In genomic region chr12:71878208-71878607, GRCh38 we compare ENCODE assay signal across 14 cellular contexts. TPM values are rescaled to one million over a fixed set of nuclear protein-coding genes. Genes with fewer than 3 reads are reported as not detected.
A peak's percentile ranks its signal among the peaks of the same experiment; 100 is the strongest.
DNase-seq lines count a peak whose midpoint lies in the region; ATAC-seq and TF ChIP-seq lines count a peak whose summit lies in the region.
"Had no signal": no experiment of that assay in that cellular context is flagged by ENCODE, and none has a peak within 500 bp of the region (broad histone marks: within the 10 kb centered on the region; RNA-seq: fewer than 3 reads in every experiment).

No MANE protein-coding gene starts in this region.

- H2BK15ac ChIP-seq in mesendoderm (replicated peaks; ENCODE audit: low read depth): no peak overlapping the region

- no peak overlapping the region for H2BK120ac ChIP-seq in mesendoderm (ENCODE audit: low read depth, low read length)

- peak overlapping the region; percentile 57 for H3K23ac ChIP-seq in mesendoderm (ENCODE audit: low read length)

- no peak overlapping the region for H3K4me2 ChIP-seq in mesendoderm (ENCODE audit: low read length)

- no peaks in the 10 kb centered on the region for H3K36me3 ChIP-seq in mesendoderm (ENCODE audit: control insufficient read depth, insufficient read depth, low read length)

- no CpG with 5 or more reads among the region's 4 CpGs for WGBS in mesendoderm (ENCODE audit: extremely low coverage, insufficient coverage, low lambda C conversion rate)

- CTCF ChIA-PET in WTC11 (lab: Charles Lee): no interaction called here

- no peak overlapping the region for H3K4me3 Mint-ChIP-seq in WTC11
- H3K4me3 Mint-ChIP-seq: B cell; CD4-positive, alpha-beta memory T cell had no signal

- H3K9me3 Mint-ChIP-seq in WTC11: no peaks in the 10 kb centered on the region
- H3K9me3 Mint-ChIP-seq: CD4-positive, alpha-beta memory T cell had no signal

- no peaks in the 10 kb centered on the region for H3K4me1 ChIP-seq in mesendoderm (ENCODE audit: control insufficient read depth, low read depth, low read length)

- H3K4me3 ChIP-seq in mesendoderm (ENCODE audit: low read length): no peak overlapping the region
- H3K4me3 ChIP-seq: GM23248 had no signal

- peak; percentile 22 for DNase-seq in Right ventricle myocardium inferior (ENCODE audit: missing footprints)
- no peak for DNase-seq in left cardiac atrium
- DNase-seq in WTC11 (ENCODE audit: low spot score): no peak
- DNase-seq in mesendoderm: no peak
- DNase-seq in SKM-1 (lab: John Stamatoyannopoulos, UW; ENCODE audit: unreplicated experiment): no peak
- DNase-seq in T-helper 9 cell: no peak
- DNase-seq: C1 segment of cervical spinal cord; CD4-positive, alpha-beta memory T cell; DMS153; GM23248; H7 had no signal

- no peak overlapping the region for H2AK5ac ChIP-seq in mesendoderm (ENCODE audit: low read length)

- ATAC-seq in Right ventricle myocardium inferior: no peak
- ATAC-seq in left cardiac atrium: no peak
- no peak for ATAC-seq in WTC11
- no peak for ATAC-seq in GM18868 (IDR thresholded peaks at IDR 0.05; ENCODE audit: unreplicated experiment)

- H3K27me3 ChIP-seq in mesendoderm (ENCODE audit: insufficient read depth, low read length, poor library complexity): no peaks in the 10 kb centered on the region

- H4K8ac ChIP-seq in mesendoderm (ENCODE audit: low read depth, low read length): no peak overlapping the region

- peaks cover 1% of the 10 kb centered on the region for H3K79me1 ChIP-seq in mesendoderm (ENCODE audit: low read length)

- H2BK5ac ChIP-seq in mesendoderm (ENCODE audit: low read length): no peak overlapping the region

- no peak overlapping the region for H3K9ac ChIP-seq in mesendoderm (ENCODE audit: low read length)
- H3K9ac ChIP-seq: GM23248 had no signal

- H3K27ac Mint-ChIP-seq in WTC11: peak overlapping the region; percentile 4; the same call in 1 of the 2 replicates
- H3K27ac Mint-ChIP-seq: B cell had no signal

- peaks cover 5% of the 10 kb centered on the region for H3K36me3 Mint-ChIP-seq in WTC11

- peaks cover 13% of the 10 kb centered on the region for H3K4me1 Mint-ChIP-seq in WTC11
- H3K4me1 Mint-ChIP-seq: B cell had no signal

- no peak for TF ChIP-seq CTCF in WTC11 (IDR thresholded peaks at IDR 0.05)

- intact Hi-C loops in Right ventricle myocardium inferior (cut with DNase I): no loop called here
- intact Hi-C loops in left cardiac atrium (cut with DNase I): no loop called here

- no peaks in the 10 kb centered on the region for H3K27me3 Mint-ChIP-seq in WTC11 (ENCODE audit: low read depth)
- H3K27me3 Mint-ChIP-seq: B cell; CD4-positive, alpha-beta memory T cell had no signal

- no peaks in the 10 kb centered on the region for H3K79me2 ChIP-seq in mesendoderm (ENCODE audit: control insufficient read depth, insufficient read depth, low read length)

- H3K56ac ChIP-seq in mesendoderm (ENCODE audit: low read length): no peak overlapping the region

- no peak overlapping the region for H3K18ac ChIP-seq in mesendoderm (ENCODE audit: low read length)

- H3K4ac ChIP-seq in mesendoderm (ENCODE audit: low read depth, low read length): no peak overlapping the region

- POLR2A ChIA-PET in WTC11 (lab: Charles Lee): no interaction called here

- no peak overlapping the region for H3K27ac ChIP-seq in mesendoderm (ENCODE audit: low read depth, low read length)
- H3K27ac ChIP-seq: GM23248, HL-60 had no signal

- H4K5ac ChIP-seq in mesendoderm (ENCODE audit: low read length): no peak overlapping the region

TF ChIP-seq in WTC11, 78 proteins besides CTCF, POLR2A, EP300 and RAD21:
- TF ChIP-seq ZNF423 (CRISPR knock-in tag; IDR thresholded peaks at IDR 0.05) (no peak), NFYB (CRISPR knock-in tag; conservative IDR thresholded peaks at IDR 0.05; ENCODE audit: low read depth) (no peak), KAT7 (CRISPR knock-in tag; IDR thresholded peaks at IDR 0.05; ENCODE audit: borderline replicate concordance) (no peak), NR1H2 (CRISPR knock-in tag; IDR thresholded peaks at IDR 0.05) (no peak), GRHL2 (CRISPR knock-in tag; IDR thresholded peaks at IDR 0.05; ENCODE audit: insufficient replicate concordance, severe bottlenecking) (no peak), HMGXB4 (CRISPR knock-in tag; IDR thresholded peaks at IDR 0.05) (no peak), FOXJ3 (CRISPR knock-in tag; IDR thresholded peaks at IDR 0.05; ENCODE audit: borderline replicate concordance) (no peak), GTF2I (CRISPR knock-in tag; conservative IDR thresholded peaks at IDR 0.05) (no peak)
- TF ChIP-seq, protein P1, sequence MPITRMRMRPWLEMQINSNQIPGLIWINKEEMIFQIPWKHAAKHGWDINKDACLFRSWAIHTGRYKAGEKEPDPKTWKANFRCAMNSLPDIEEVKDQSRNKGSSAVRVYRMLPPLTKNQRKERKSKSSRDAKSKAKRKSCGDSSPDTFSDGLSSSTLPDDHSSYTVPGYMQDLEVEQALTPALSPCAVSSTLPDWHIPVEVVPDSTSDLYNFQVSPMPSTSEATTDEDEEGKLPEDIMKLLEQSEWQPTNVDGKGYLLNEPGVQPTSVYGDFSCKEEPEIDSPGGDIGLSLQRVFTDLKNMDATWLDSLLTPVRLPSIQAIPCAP (CRISPR knock-in tag; IDR thresholded peaks at IDR 0.05): no peak
- TF ChIP-seq, protein P2, sequence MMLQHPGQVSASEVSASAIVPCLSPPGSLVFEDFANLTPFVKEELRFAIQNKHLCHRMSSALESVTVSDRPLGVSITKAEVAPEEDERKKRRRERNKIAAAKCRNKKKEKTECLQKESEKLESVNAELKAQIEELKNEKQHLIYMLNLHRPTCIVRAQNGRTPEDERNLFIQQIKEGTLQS (CRISPR knock-in tag; conservative IDR thresholded peaks at IDR 0.05): no peak

RNA-seq across cellular contexts. Expression of gene TBC1D15, which starts 38.6 kb away (rescaled TPM):
- total RNA-seq in Right ventricle myocardium inferior: 24.3 TPM
- total RNA-seq in left cardiac atrium: 10 to 100 TPM; 23.3 to 29.0 TPM
- 34.8 to 37.8 TPM (median 36.8 TPM) in 3 replicates for total RNA-seq in WTC11 (2021)
- polyA plus RNA-seq in mesendoderm (2013, experiment 1 of 2): 25.0 TPM
- polyA plus RNA-seq in mesendoderm (2013, experiment 2 of 2): 25.2 TPM
